In the genomic region with DNA sequence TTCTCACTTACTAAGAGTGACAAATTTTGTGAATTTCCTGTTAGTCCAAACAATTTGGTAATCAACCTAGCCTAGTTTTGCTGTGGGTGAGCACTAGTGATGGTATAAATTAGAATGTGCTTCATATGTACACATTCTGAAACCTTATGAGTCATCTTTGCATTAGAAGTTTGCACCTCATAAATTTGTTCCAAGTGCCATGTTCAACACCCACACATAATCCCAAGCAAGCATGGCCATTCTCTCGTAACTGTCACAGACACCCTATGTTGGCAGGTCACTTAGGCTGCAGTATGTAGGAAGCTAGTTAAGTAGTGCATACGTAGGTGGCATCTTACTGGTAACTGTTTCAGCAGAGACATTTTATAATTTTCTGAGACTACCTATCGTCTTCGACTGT, we compare ENCODE assay signal across 12 cellular contexts. TPM values are rescaled to one million over a fixed set of nuclear protein-coding genes. Genes with fewer than 3 reads are reported as not detected.
DNase-seq lines count a peak whose midpoint lies in the region; ATAC-seq and TF ChIP-seq lines count a peak whose summit lies in the region.
"Had no signal": no experiment of that assay in that cellular context is flagged by ENCODE, and none has a peak within 500 bp of the region (broad histone marks: within the 10 kb centered on the region; RNA-seq: fewer than 3 reads in every experiment).

No MANE protein-coding gene starts in this region.

- no peak overlapping the region for H3K9ac ChIP-seq in neural progenitor cell
- H3K9ac ChIP-seq in mesenchymal stem cell (ENCODE audit: low read length): no peak overlapping the region

- H2BK12ac ChIP-seq in mesenchymal stem cell (ENCODE audit: low read length in 2 of 2): no peak overlapping the region

- H2BK120ac ChIP-seq in mesenchymal stem cell (ENCODE audit: low read depth, low read length): no peak overlapping the region

- no peak overlapping the region for H4K91ac ChIP-seq in mesenchymal stem cell (ENCODE audit: low read length)

- CTCF ChIA-PET in CD8-positive, alpha-beta memory T cell (lab: Charles Lee): interaction anchor here (1.3 kb wide), 1 partner anchor 16 kb away, joined by 4 read pairs; no protein-coding TSS in a partner anchor

- WGBS in mesenchymal stem cell: 88% methylated on average over 4 of the region's 4 CpGs

- peaks cover 5% of the 10 kb centered on the region for H4K20me1 ChIP-seq in neural progenitor cell (ENCODE audit: low read depth)

- H3F3A ChIP-seq in neural progenitor cell (ENCODE audit: low read depth): peaks cover 41% of the 10 kb centered on the region

- no peak overlapping the region for H2AK5ac ChIP-seq in mesenchymal stem cell (ENCODE audit: low read length, severe bottlenecking)

- ATAC-seq in GM18519 (IDR thresholded peaks at IDR 0.05; ENCODE audit: low FRiP score, unreplicated experiment) (peak; percentile 51), HG03442 (IDR thresholded peaks at IDR 0.05; ENCODE audit: unreplicated experiment) (peak; percentile 55), left ventricle myocardium superior (no peak)
- peak; percentile 76 for ATAC-seq in central memory CD8-positive, alpha-beta T cell (replicated peaks; ENCODE audit: extremely low read depth, poor library complexity, severe bottlenecking)

- H2BK5ac ChIP-seq in mesenchymal stem cell (ENCODE audit: low read depth, low read length, poor library complexity, severe bottlenecking): no peak overlapping the region

- intact Hi-C loops in left ventricle myocardium superior (cut with micrococcal nuclease): no loop called here

- no peak overlapping the region for H3K14ac ChIP-seq in mesenchymal stem cell (ENCODE audit: low read length in 2 of 2)

- H3K36me3 ChIP-seq in CD8-positive, alpha-beta memory T cell (ENCODE audit: insufficient read depth, low read length): no peaks in the 10 kb centered on the region
- no peaks in the 10 kb centered on the region for H3K36me3 ChIP-seq in right atrium auricular region
- H3K36me3 ChIP-seq in neural progenitor cell: no peaks in the 10 kb centered on the region
- H3K36me3 ChIP-seq in mesenchymal stem cell (ENCODE audit: control insufficient read depth in 1 of 2, insufficient read depth in 2 of 2, low read depth in 1 of 2, low read length in 2 of 2): peaks cover 0 to 27% of the 10 kb centered on the region in 2 experiments

- H3K4me1 Mint-ChIP-seq in CD8-positive, alpha-beta memory T cell: peaks cover 11 to 39% (median 30%) of the 10 kb centered on the region in 3 donors
- peaks cover 21% of the 10 kb centered on the region for H3K4me1 Mint-ChIP-seq in central memory CD8-positive, alpha-beta T cell
- peaks cover 22% of the 10 kb centered on the region for H3K4me1 Mint-ChIP-seq in neural progenitor cell

- H3K27me3 ChIP-seq in CD8-positive, alpha-beta memory T cell (ENCODE audit: insufficient read depth, low read length, poor library complexity, severe bottlenecking): no peaks in the 10 kb centered on the region
- H3K27me3 ChIP-seq in right atrium auricular region (no peaks in the 10 kb centered on the region), neural progenitor cell (no peaks in the 10 kb centered on the region), mesenchymal stem cell (ENCODE audit: control insufficient read depth in 1 of 2, insufficient read depth in 1 of 2, low read length in 2 of 2) (no peaks in the 10 kb centered on the region)
- H3K27me3 ChIP-seq: cardiac muscle cell, esophagus muscularis mucosa had no signal

- H2AFZ ChIP-seq in neural progenitor cell (replicated peaks): no peak overlapping the region
- H2AFZ ChIP-seq in mesenchymal stem cell (ENCODE audit: low read depth, low read length): no peak overlapping the region

- DNase-seq in CD8-positive, alpha-beta memory T cell: no peak
- DNase-seq in central memory CD8-positive, alpha-beta T cell (ENCODE audit: low spot score in 2 of 2): peak in 1 of 2 donors; percentile 29
- DNase-seq in right atrium auricular region (ENCODE audit: low spot score) (no peak), left ventricle myocardium superior (no peak), neural progenitor cell (ENCODE audit: low spot score) (no peak), mesenchymal stem cell (no peak)
- DNase-seq: C1 segment of cervical spinal cord, NCI-H187 had no signal

- peaks cover under 1 to 10% (median 1%) of the 10 kb centered on the region in 3 donors for H3K36me3 Mint-ChIP-seq in CD8-positive, alpha-beta memory T cell
- no peaks in the 10 kb centered on the region for H3K36me3 Mint-ChIP-seq in central memory CD8-positive, alpha-beta T cell (ENCODE audit: insufficient read depth)
- peaks cover 3% of the 10 kb centered on the region for H3K36me3 Mint-ChIP-seq in neural progenitor cell

- H3K18ac ChIP-seq in mesenchymal stem cell (ENCODE audit: low read depth in 1 of 2, low read length in 2 of 2): no peak overlapping the region

- H3K27me3 Mint-ChIP-seq in CD8-positive, alpha-beta memory T cell: no peaks in the 10 kb centered on the region
- no peaks in the 10 kb centered on the region for H3K27me3 Mint-ChIP-seq in central memory CD8-positive, alpha-beta T cell
- no peaks in the 10 kb centered on the region for H3K27me3 Mint-ChIP-seq in neural progenitor cell (ENCODE audit: insufficient read depth, low read depth)

- H3K4me2 ChIP-seq in neural progenitor cell: no peak overlapping the region
- H3K4me2 ChIP-seq in mesenchymal stem cell (ENCODE audit: low read length, poor library complexity, severe bottlenecking): no peak overlapping the region

- H3K23ac ChIP-seq in mesenchymal stem cell (ENCODE audit: low read length in 2 of 2): no peak overlapping the region

- H3K4me1 ChIP-seq in CD8-positive, alpha-beta memory T cell (ENCODE audit: insufficient read depth, low read length): no peaks in the 10 kb centered on the region
- H3K4me1 ChIP-seq in right atrium auricular region: no peaks in the 10 kb centered on the region
- H3K4me1 ChIP-seq in neural progenitor cell: peaks cover 47% of the 10 kb centered on the region
- H3K4me1 ChIP-seq in mesenchymal stem cell (ENCODE audit: control insufficient read depth, insufficient read depth, low read depth, low read length): peaks cover 3% of the 10 kb centered on the region
- H3K4me1 ChIP-seq: esophagus muscularis mucosa had no signal

- TF ChIP-seq CTCF in right atrium auricular region (IDR thresholded peaks at IDR 0.05): no peak
- no peak for TF ChIP-seq CTCF in neural progenitor cell (IDR thresholded peaks at IDR 0.05)

- no peak overlapping the region for H4K8ac ChIP-seq in mesenchymal stem cell (ENCODE audit: low read length)

- H3K9me3 ChIP-seq in CD8-positive, alpha-beta memory T cell (ENCODE audit: low read length): no peaks in the 10 kb centered on the region
- H3K9me3 ChIP-seq in right atrium auricular region (no peaks in the 10 kb centered on the region), neural progenitor cell (ENCODE audit: low read depth) (no peaks in the 10 kb centered on the region), mesenchymal stem cell (ENCODE audit: control insufficient read depth, low read length) (no peaks in the 10 kb centered on the region)
- H3K9me3 ChIP-seq: esophagus muscularis mucosa had no signal

- H3K79me1 ChIP-seq in mesenchymal stem cell (replicated peaks; ENCODE audit: low read length, poor library complexity, severe bottlenecking): no peaks in the 10 kb centered on the region

- H3K27ac Mint-ChIP-seq in CD8-positive, alpha-beta memory T cell: peak overlapping the region in 6 of 8 donors; percentile 0 to 42 (median 18)
- H3K27ac Mint-ChIP-seq in central memory CD8-positive, alpha-beta T cell (ENCODE audit: low read depth): peak overlapping the region; percentile 40
- no peak overlapping the region for H3K27ac Mint-ChIP-seq in neural progenitor cell

- H3K4ac ChIP-seq in mesenchymal stem cell (ENCODE audit: low read depth in 1 of 2, low read length in 2 of 2): no peak overlapping the region

- no peak overlapping the region for H3K4me3 ChIP-seq in CD8-positive, alpha-beta memory T cell (ENCODE audit: low read length)
- H3K4me3 ChIP-seq in right atrium auricular region: no peak overlapping the region
- H3K4me3 ChIP-seq in neural progenitor cell: no peak overlapping the region
- no peak overlapping the region for H3K4me3 ChIP-seq in mesenchymal stem cell (ENCODE audit: insufficient read depth in 1 of 2, low read depth in 1 of 2, low read length in 2 of 2)
- H3K4me3 ChIP-seq: cardiac muscle cell, esophagus muscularis mucosa had no signal

- POLR2A ChIA-PET in CD8-positive, alpha-beta memory T cell (lab: Charles Lee): no interaction called here

- no peaks in the 10 kb centered on the region for H3K9me3 Mint-ChIP-seq in CD8-positive, alpha-beta memory T cell
- no peaks in the 10 kb centered on the region for H3K9me3 Mint-ChIP-seq in central memory CD8-positive, alpha-beta T cell
- no peaks in the 10 kb centered on the region for H3K9me3 Mint-ChIP-seq in neural progenitor cell

- no peaks in the 10 kb centered on the region for H3K79me2 ChIP-seq in neural progenitor cell (ENCODE audit: low read depth)

- no peak overlapping the region for H2BK15ac ChIP-seq in mesenchymal stem cell (ENCODE audit: low read depth, poor library complexity, severe bottlenecking)

- peak overlapping the region in 2 of 7 donors; percentile 2 to 16 for H3K4me3 Mint-ChIP-seq in CD8-positive, alpha-beta memory T cell
- no peak overlapping the region for H3K4me3 Mint-ChIP-seq in central memory CD8-positive, alpha-beta T cell
- H3K4me3 Mint-ChIP-seq in neural progenitor cell: no peak overlapping the region

- H3K27ac ChIP-seq in CD8-positive, alpha-beta memory T cell (ENCODE audit: low read depth, low read length): no peak overlapping the region
- H3K27ac ChIP-seq in right atrium auricular region: no peak overlapping the region
- H3K27ac ChIP-seq in neural progenitor cell: no peak overlapping the region
- H3K27ac ChIP-seq in mesenchymal stem cell (ENCODE audit: low read length, poor library complexity, severe bottlenecking): no peak overlapping the region
- H3K27ac ChIP-seq: cardiac muscle cell, esophagus muscularis mucosa had no signal

RNA-seq across cellular contexts. Expression of gene NAB1, which starts 46.9 kb away (rescaled TPM):
- 10 to 100 TPM; 29.8 to 35.1 TPM for total RNA-seq in CD8-positive, alpha-beta memory T cell
- 3.9 TPM for polyA plus RNA-seq in CD8-positive, alpha-beta memory T cell
- 10 to 100 TPM; 37.0 to 64.4 TPM for total RNA-seq in right atrium auricular region
- total RNA-seq in left ventricle myocardium superior: 19.7 TPM
- 47.6 and 71.5 TPM in 2 replicates for total RNA-seq in neural progenitor cell (ENCODE audit: low replicate concordance)
- 13.4 TPM for polyA plus RNA-seq in mesenchymal stem cell (2013, experiment 1 of 2)
- 13.5 TPM for polyA plus RNA-seq in mesenchymal stem cell (2013, experiment 2 of 2)
